ENCODE assay signal across 1 cellular context in the genomic region with DNA sequence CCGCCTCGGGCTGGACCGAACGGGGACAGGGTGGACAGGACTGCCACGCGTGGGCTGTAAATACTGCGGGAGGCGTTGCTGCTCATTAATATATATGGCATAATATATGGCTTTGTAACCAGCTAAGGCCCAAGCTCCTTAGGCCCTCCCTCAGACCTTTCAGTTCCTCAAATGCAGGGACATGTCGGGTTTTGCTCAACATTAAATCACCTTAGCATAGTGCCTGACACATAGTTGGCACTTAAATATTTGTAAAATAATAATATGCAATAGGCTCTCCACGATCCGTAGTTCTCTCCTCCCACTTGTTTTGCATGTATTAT.
A peak's percentile ranks its signal among the peaks of the same experiment; 100 is the strongest.
TF ChIP-seq lines count a peak whose summit lies in the region.

No MANE protein-coding gene starts in this region.

TF ChIP-seq in K562, 482 proteins besides CTCF, POLR2A, EP300 and RAD21 (continued from another document):
- no peak for TF ChIP-seq ZBTB34 (CRISPR knock-in tag; IDR thresholded peaks at IDR 0.05)
- TF ChIP-seq, protein P1, sequence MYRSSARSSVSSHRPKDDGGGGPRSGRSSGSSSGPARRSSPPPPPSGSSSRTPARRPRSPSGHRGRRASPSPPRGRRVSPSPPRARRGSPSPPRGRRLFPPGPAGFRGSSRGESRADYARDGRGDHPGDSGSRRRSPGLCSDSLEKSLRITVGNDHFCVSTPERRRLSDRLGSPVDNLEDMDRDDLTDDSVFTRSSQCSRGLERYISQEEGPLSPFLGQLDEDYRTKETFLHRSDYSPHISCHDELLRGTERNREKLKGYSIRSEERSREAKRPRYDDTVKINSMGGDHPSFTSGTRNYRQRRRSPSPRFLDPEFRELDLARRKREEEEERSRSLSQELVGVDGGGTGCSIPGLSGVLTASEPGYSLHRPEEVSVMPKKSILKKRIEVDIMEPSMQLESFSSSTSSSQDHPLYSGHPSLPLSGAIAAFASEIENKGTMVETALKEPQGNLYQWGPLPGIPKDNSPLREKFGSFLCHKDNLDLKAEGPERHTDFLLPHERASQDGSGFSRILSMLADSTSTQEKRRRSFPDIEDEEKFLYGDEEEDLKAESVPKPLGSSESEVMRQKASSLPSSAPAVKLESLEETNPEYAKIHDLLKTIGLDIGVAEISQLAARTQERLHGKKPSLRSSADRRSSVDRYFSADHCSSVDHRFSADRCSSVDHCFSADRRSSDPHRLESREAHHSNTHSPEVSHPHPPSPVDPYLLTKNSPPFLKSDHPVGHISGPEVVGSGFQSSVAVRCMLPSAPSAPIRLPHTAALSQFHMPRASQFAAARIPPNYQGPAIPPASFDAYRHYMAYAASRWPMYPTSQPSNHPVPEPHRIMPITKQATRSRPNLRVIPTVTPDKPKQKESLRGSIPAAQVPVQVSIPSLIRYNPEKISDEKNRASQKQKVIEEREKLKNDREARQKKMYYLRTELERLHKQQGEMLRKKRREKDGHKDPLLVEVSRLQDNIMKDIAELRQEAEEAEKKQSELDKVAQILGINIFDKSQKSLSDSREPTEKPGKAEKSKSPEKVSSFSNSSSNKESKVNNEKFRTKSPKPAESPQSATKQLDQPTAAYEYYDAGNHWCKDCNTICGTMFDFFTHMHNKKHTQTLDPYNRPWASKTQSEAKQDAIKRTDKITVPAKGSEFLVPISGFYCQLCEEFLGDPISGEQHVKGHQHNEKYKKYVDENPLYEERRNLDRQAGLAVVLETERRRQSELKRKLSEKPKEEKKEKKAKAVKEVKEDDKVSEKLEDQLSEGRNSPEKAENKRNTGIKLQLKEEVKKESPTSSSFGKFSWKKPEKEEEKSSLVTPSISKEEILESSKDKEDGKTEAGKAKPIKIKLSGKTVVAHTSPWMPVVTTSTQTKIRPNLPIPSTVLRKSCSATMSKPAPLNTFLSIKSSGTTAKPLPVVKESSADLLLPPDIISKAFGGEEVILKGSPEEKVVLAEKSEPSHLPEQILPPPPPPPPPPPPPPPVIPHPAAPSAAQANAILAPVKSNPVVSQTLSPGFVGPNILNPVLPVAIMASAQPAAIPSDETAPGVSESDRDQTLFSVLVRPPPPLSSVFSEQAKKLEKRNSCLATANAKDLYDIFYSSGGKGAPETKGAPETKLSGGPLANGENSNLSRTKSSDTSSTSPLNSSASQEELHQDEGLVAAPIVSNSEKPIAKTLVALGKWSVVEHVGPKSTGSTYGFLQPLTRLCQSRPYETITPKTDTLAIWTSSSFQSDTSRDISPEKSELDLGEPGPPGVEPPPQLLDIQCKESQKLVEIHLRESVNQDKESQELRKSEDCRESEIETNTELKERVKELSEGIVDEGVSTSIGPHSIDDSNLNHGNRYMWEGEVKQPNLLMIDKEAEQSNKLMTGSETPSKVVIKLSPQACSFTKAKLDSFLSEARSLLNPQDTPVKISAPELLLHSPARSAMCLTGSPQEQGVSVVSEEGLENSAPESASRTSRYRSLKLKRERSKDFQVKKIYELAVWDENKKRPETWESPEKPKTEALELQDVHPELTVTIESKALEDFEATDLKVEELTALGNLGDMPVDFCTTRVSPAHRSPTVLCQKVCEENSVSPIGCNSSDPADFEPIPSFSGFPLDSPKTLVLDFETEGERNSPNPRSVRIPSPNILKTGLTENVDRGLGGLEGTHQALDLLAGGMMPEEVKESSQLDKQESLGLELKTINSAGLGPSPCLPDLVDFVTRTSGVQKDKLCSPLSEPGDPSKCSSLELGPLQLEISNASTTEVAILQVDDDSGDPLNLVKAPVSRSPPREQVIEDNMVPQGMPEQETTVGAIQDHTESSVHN (IDR thresholded peaks at IDR 0.05; ENCODE audit: borderline replicate concordance in 1 of 2, low read depth in 1 of 2): no peak
- TF ChIP-seq PBX2 (CRISPR knock-in tag; IDR thresholded peaks at IDR 0.05; ENCODE audit: low read depth): no peak
- TF ChIP-seq PBX2 (tag; conservative IDR thresholded peaks at IDR 0.05; ENCODE audit: low read depth): peak; percentile 77
- 0 out of 2 replicates have a peak, but pooled peaks have one; percentile 12 for TF ChIP-seq PREB (CRISPR knock-in tag; IDR thresholded peaks at IDR 0.05)
- TF ChIP-seq, protein P2, sequence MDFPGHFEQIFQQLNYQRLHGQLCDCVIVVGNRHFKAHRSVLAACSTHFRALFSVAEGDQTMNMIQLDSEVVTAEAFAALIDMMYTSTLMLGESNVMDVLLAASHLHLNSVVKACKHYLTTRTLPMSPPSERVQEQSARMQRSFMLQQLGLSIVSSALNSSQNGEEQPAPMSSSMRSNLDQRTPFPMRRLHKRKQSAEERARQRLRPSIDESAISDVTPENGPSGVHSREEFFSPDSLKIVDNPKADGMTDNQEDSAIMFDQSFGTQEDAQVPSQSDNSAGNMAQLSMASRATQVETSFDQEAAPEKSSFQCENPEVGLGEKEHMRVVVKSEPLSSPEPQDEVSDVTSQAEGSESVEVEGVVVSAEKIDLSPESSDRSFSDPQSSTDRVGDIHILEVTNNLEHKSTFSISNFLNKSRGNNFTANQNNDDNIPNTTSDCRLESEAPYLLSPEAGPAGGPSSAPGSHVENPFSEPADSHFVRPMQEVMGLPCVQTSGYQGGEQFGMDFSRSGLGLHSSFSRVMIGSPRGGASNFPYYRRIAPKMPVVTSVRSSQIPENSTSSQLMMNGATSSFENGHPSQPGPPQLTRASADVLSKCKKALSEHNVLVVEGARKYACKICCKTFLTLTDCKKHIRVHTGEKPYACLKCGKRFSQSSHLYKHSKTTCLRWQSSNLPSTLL (IDR thresholded peaks at IDR 0.05): no peak
- TF ChIP-seq, protein P3, sequence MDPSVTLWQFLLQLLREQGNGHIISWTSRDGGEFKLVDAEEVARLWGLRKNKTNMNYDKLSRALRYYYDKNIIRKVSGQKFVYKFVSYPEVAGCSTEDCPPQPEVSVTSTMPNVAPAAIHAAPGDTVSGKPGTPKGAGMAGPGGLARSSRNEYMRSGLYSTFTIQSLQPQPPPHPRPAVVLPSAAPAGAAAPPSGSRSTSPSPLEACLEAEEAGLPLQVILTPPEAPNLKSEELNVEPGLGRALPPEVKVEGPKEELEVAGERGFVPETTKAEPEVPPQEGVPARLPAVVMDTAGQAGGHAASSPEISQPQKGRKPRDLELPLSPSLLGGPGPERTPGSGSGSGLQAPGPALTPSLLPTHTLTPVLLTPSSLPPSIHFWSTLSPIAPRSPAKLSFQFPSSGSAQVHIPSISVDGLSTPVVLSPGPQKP (CRISPR knock-in tag; IDR thresholded peaks at IDR 0.05): no peak
- TF ChIP-seq STAG1 (CRISPR knock-in tag; IDR thresholded peaks at IDR 0.05; ENCODE audit: borderline replicate concordance): no peak
- TF ChIP-seq FOXP4 (CRISPR knock-in tag; IDR thresholded peaks at IDR 0.05; ENCODE audit: borderline replicate concordance): no peak
- TF ChIP-seq SPI1 (IDR thresholded peaks at IDR 0.05; ENCODE audit: borderline replicate concordance, low read depth, low read length): peak; percentile 82
- TF ChIP-seq HDGF (IDR thresholded peaks at IDR 0.05): no peak
- TF ChIP-seq ZNF431 (CRISPR knock-in tag; IDR thresholded peaks at IDR 0.05): 0 out of 2 replicates have a peak, but pooled peaks have one; percentile 4
- TF ChIP-seq, protein P4, sequence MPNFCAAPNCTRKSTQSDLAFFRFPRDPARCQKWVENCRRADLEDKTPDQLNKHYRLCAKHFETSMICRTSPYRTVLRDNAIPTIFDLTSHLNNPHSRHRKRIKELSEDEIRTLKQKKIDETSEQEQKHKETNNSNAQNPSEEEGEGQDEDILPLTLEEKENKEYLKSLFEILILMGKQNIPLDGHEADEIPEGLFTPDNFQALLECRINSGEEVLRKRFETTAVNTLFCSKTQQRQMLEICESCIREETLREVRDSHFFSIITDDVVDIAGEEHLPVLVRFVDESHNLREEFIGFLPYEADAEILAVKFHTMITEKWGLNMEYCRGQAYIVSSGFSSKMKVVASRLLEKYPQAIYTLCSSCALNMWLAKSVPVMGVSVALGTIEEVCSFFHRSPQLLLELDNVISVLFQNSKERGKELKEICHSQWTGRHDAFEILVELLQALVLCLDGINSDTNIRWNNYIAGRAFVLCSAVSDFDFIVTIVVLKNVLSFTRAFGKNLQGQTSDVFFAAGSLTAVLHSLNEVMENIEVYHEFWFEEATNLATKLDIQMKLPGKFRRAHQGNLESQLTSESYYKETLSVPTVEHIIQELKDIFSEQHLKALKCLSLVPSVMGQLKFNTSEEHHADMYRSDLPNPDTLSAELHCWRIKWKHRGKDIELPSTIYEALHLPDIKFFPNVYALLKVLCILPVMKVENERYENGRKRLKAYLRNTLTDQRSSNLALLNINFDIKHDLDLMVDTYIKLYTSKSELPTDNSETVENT (CRISPR knock-in tag; IDR thresholded peaks at IDR 0.05): no peak
- TF ChIP-seq RREB1 (CRISPR knock-in tag; IDR thresholded peaks at IDR 0.05): no peak
- no peak for TF ChIP-seq SMAD1 (IDR thresholded peaks at IDR 0.05; ENCODE audit: low read depth, low read length, partially characterized antibody)
- TF ChIP-seq PHB2 (IDR thresholded peaks at IDR 0.05; ENCODE audit: low read depth): no peak
